In the genomic region with DNA sequence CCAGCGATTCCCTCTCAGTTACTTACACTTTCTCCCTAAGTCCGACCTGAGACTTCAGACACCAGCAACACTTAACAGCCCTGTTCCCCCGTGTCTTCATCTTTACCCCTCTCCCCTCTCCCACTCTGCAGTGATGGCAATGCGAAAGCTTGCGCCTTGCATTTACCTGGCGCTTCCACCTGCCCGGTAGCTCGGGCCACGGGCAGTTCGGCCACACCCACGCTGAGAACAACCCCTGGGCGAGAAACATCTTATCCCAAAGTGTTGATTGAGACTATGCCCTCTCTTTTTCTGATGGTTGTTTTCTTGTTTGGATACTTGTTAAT, we compare ENCODE assay signal across 8 cellular contexts. TPM values are rescaled to one million over a fixed set of nuclear protein-coding genes. Genes with fewer than 3 reads are reported as not detected.
DNase-seq lines count a peak whose midpoint lies in the region; ATAC-seq, FAIRE-seq and TF ChIP-seq lines count a peak whose summit lies in the region.

No MANE protein-coding gene starts in this region.

- ATAC-seq in HG02678 (IDR thresholded peaks at IDR 0.05; ENCODE audit: unreplicated experiment) = peak; percentile 1

- intact Hi-C loops in kidney (cut with DNase I) (no loop called here), tibial artery (cut with DNase I; ENCODE audit: low total_unique reads) (loop anchor here (10.0 kb wide), 1 partner anchor 822 kb away; a partner anchor contains a TSS)

- H3K4me1 ChIP-seq in kidney (ENCODE audit: control insufficient read depth in 1 of 2, insufficient read depth in 1 of 2, low read depth in 1 of 2, low read length in 2 of 2) = peaks cover 0 to 8% of the 10 kb centered on the region in 2 donors
- peaks cover 0 to 32% (median 9%) of the 10 kb centered on the region in 4 donors for H3K4me1 ChIP-seq in tibial artery

- H3K9me3 ChIP-seq in kidney (ENCODE audit: control insufficient read depth in 1 of 2, low read length in 2 of 2) (no peaks in the 10 kb centered on the region), tibial artery (no peaks in the 10 kb centered on the region)

- no peak for FAIRE-seq in kidney (lab: Jason Lieb, UNC)
- FAIRE-seq in H54 (lab: Jason Lieb, UNC) = no peak

- TF ChIP-seq CTCF in WI38 (IDR thresholded peaks at IDR 0.05; ENCODE audit: low read depth, low read length) = no peak
- no peak for TF ChIP-seq CTCF in kidney (IDR thresholded peaks at IDR 0.05; ENCODE audit: borderline replicate concordance, extremely low read depth, insufficient read depth)
- no peak for TF ChIP-seq CTCF in tibial artery (IDR thresholded peaks at IDR 0.05)

- DNase-seq in DMS53 treated with DMSO at 0.1 percent for 48 hours (lab: John Stamatoyannopoulos, UW; ENCODE audit: unreplicated experiment) (peak; percentile 68), kidney (no peak), tibial artery (no peak), H54 (ENCODE audit: insufficient read length, low spot score) (no peak), NCI-H1694 (lab: John Stamatoyannopoulos, UW) (no peak), cortex of kidney (lab: John Stamatoyannopoulos, UW) (no peak)

- peak overlapping the region; percentile 82 to 87 for H3K9ac ChIP-seq in kidney (ENCODE audit: low read length in 2 of 2)

- H3K27ac ChIP-seq in kidney (ENCODE audit: low read depth in 2 of 2, low read length in 2 of 2) (peak overlapping the region; percentile 83 to 90), tibial artery (peak overlapping the region; percentile 82 to 88)

- peaks cover 2 to 4% of the 10 kb centered on the region in 2 donors for H3K36me3 ChIP-seq in kidney (ENCODE audit: control insufficient read depth in 1 of 2, insufficient read depth in 2 of 2, low read length in 2 of 2)
- peaks cover 0 to 12% (median 8%) of the 10 kb centered on the region in 3 donors for H3K36me3 ChIP-seq in tibial artery

- H3K4me3 ChIP-seq in WI38 (ENCODE audit: low read depth, low read length) = peak overlapping the region; percentile 97
- H3K4me3 ChIP-seq in kidney (ENCODE audit: low read length in 2 of 2) = peak overlapping the region; percentile 87 to 98
- peak overlapping the region; percentile 90 to 98 for H3K4me3 ChIP-seq in tibial artery

- no peaks in the 10 kb centered on the region for H3K27me3 ChIP-seq in tibial artery

- no peak for TF ChIP-seq POLR2A in H54 (IDR thresholded peaks at IDR 0.05; ENCODE audit: low read depth, low read length)

RNA-seq across cellular contexts. Expression of a gene that starts 0.6 kb away (rescaled TPM):
- 127 TPM for total RNA-seq in kidney
- polyA plus RNA-seq in kidney (ENCODE audit: insufficient read depth, low read depth, low replicate concordance) = 30.1 TPM
